32 cellular contexts compared by ENCODE assay signal in the genomic region with DNA sequence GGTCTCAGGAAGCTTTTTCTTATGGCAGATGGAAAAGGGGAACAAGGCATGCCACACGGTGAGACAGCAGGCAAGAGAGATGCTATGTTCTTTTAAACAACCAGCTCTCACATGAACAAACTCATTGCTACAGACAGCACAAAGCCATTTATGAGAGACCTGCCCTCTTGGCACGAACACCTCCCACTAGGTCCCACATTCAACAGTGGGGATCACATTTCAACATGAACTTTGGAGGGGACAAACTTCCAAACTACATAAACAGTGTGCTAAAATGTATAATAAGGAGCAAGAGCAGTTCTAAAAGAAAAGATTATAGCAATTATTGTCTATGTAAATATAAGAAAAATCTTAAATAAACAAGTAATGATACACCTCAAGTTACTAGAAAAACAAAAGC.
"Had no signal": no experiment of that assay in that cellular context is flagged by ENCODE, and none has a peak within 500 bp of the region (broad histone marks: within the 10 kb centered on the region; RNA-seq: fewer than 3 reads in every experiment).

No MANE protein-coding gene starts in this region.

- H3K4me3 ChIP-seq: cardiac muscle cell, SK-N-MC had no signal

- H3K36me3 ChIP-seq: brain microvascular endothelial cell, cardiac muscle cell had no signal

- H3K27ac ChIP-seq: brain microvascular endothelial cell, cardiac muscle cell, SK-N-MC, VCaP had no signal

- ATAC-seq: activated T-helper 17 cell treated with anti-CD3 and anti-CD28 coated beads, Interleukin-2, amount 50 U/mL, for 72 hours; Panc1; Right ventricle myocardium inferior; T-cell had no signal

- H3K27me3 ChIP-seq: brain microvascular endothelial cell, cardiac muscle cell had no signal

- DNase-seq: activated CD4-positive, alpha-beta memory T cell treated with anti-CD3 and anti-CD28 coated beads, Interleukin-2, amount 10 ng/mL, durations not matched to agents 7 days and 5 days; activated CD4-positive, alpha-beta T cell treated with anti-CD3 and anti-CD28 coated beads, Interleukin-2, amount 50 U/mL, for 1 hour; activated CD4-positive, CD25-positive, alpha-beta regulatory T cell; activated gamma-delta T cell; activated naive CD4-positive, alpha-beta T cell treated with anti-CD3 and anti-CD28 coated beads for 36 hours; activated T-cell treated with anti-CD3 and anti-CD28 coated beads for 4 hours; activated T-cell treated with anti-CD3 and anti-CD28 coated beads, Interleukin-2, amount 50 U/mL, for 48 hours; amygdala; brain microvascular endothelial cell; IMR-90; KG1; MV-4-11; NCI-H1092 treated with DMSO at 0.1 percent for 48 hours; NCI-H1417 treated with DMSO at 0.1 percent for 48 hours; NCI-H1694; NCI-H2029; NCI-H2107; NCI-H2171 treated with DMSO at 0.1 percent for 48 hours; NCI-H345; NCI-H510A; NCI-H69; NK-92 treated with Interleukin-12 subunit alpha and Interleukin-12 subunit beta, amount 100 ng/mL, for 24 hours; RPMI8226; T-cell; T-helper 2 cell; T1000 had no signal
